35 cellular contexts compared by ENCODE assay signal in genomic region chrX:2327423-2327822, GRCh38.
"Had no signal": no experiment of that assay in that cellular context is flagged by ENCODE, and none has a peak within 500 bp of the region (broad histone marks: within the 10 kb centered on the region; RNA-seq: fewer than 3 reads in every experiment).

No MANE protein-coding gene starts in this region.

- H3K4me1 ChIP-seq: adrenal gland, colonic mucosa, esophagus squamous epithelium, gastroesophageal sphincter had no signal

- H3K4me3 Mint-ChIP-seq: activated CD4-positive, alpha-beta T cell treated with anti-CD3 and anti-CD28 coated beads, Interleukin-2, amount 10 ng/mL, durations not matched to agents 7 days and 5 days; activated CD8-positive, alpha-beta T cell treated with anti-CD3 and anti-CD28 coated beads for 36 hours; activated naive CD4-positive, alpha-beta T cell treated with anti-CD3 and anti-CD28 coated beads for 36 hours; activated naive CD4-positive, alpha-beta T cell treated with anti-CD3 and anti-CD28 coated beads, Interleukin-2, amount 50 U/mL, for 24 hours; activated naive CD8-positive, alpha-beta T cell treated with anti-CD3 and anti-CD28 coated beads for 36 hours; activated naive CD8-positive, alpha-beta T cell treated with anti-CD3 and anti-CD28 coated beads, Interleukin-2, amount 50 U/mL, for 24 hours; activated T-cell treated with anti-CD3 and anti-CD28 coated beads, Interleukin-2, amount 50 U/mL, for 4 hours; activated T-helper 1 cell treated with anti-CD3 and anti-CD28 coated beads, Interleukin-12 subunit alpha, Interleukin-12 subunit beta, Interleukin-2, Interleukin-4 antibody, amounts not matched to agents 30 ng/mL and 10 ng/mL and 1 ng/mL, durations not matched to agents 14 hours and 24 hours and 36 hours; T-helper 17 cell; T-helper 2 cell treated with Interferon-gamma antibody and Interleukin-4, amounts not matched to agents 5 μg/mL and 100 μg/mL, for 36 hours; WTC11 had no signal

- FAIRE-seq: endometrium, endothelial cell of umbilical vein had no signal

- DNase-seq: activated CD4-positive, alpha-beta T cell treated with anti-CD3 and anti-CD28 coated beads for 1 hour; activated CD4-positive, alpha-beta T cell treated with anti-CD3 and anti-CD28 coated beads for 4 hours; activated CD4-positive, alpha-beta T cell treated with anti-CD3 and anti-CD28 coated beads, Interleukin-2, amount 10 ng/mL, durations not matched to agents 7 days and 5 days; activated CD4-positive, alpha-beta T cell treated with anti-CD3 and anti-CD28 coated beads, Interleukin-2, amount 50 U/mL, for 4 hours; activated CD8-positive, alpha-beta memory T cell treated with anti-CD3 and anti-CD28 coated beads for 24 hours; activated CD8-positive, alpha-beta T cell treated with anti-CD3 and anti-CD28 coated beads for 36 hours; activated effector memory CD4-positive, alpha-beta T cell treated with anti-CD3 and anti-CD28 coated beads, Interleukin-2, amount 50 U/mL, for 16 hours; activated naive CD4-positive, alpha-beta T cell treated with anti-CD3 and anti-CD28 coated beads for 36 hours; activated naive CD8-positive, alpha-beta T cell treated with anti-CD3 and anti-CD28 coated beads for 36 hours; activated naive CD8-positive, alpha-beta T cell treated with anti-CD3 and anti-CD28 coated beads, Interleukin-2, amount 50 U/mL, for 24 hours; activated T-cell treated with anti-CD3 and anti-CD28 coated beads, Interleukin-2, amount 50 U/mL, for 4 hours; adrenal gland; amygdala; aorta; body of pancreas; central memory CD4-positive, alpha-beta T cell; cerebellar nuclear complex; colonic mucosa; effector CD8-positive, alpha-beta T cell; esophagus squamous epithelium; foreskin melanocyte; heart right ventricle; T-helper 1 cell; T-helper 17 cell; T1000 had no signal

- H3K36me3 ChIP-seq: adrenal gland, cardiac muscle cell, colonic mucosa, esophagus squamous epithelium, gastroesophageal sphincter, heart right ventricle had no signal

- H3K27ac Mint-ChIP-seq: activated CD4-positive, alpha-beta T cell treated with anti-CD3 and anti-CD28 coated beads, Interleukin-2, amount 10 ng/mL, durations not matched to agents 7 days and 5 days; activated CD8-positive, alpha-beta T cell treated with anti-CD3 and anti-CD28 coated beads for 36 hours; activated naive CD4-positive, alpha-beta T cell treated with anti-CD3 and anti-CD28 coated beads for 36 hours; activated naive CD4-positive, alpha-beta T cell treated with anti-CD3 and anti-CD28 coated beads, Interleukin-2, amount 50 U/mL, for 24 hours; activated naive CD8-positive, alpha-beta T cell treated with anti-CD3 and anti-CD28 coated beads for 36 hours; activated naive CD8-positive, alpha-beta T cell treated with anti-CD3 and anti-CD28 coated beads, Interleukin-2, amount 50 U/mL, for 24 hours; activated T-helper 1 cell treated with anti-CD3 and anti-CD28 coated beads, Interleukin-12 subunit alpha, Interleukin-12 subunit beta, Interleukin-2, Interleukin-4 antibody, amounts not matched to agents 30 ng/mL and 10 ng/mL and 1 ng/mL, durations not matched to agents 14 hours and 24 hours and 36 hours; activated T-helper 2 cell treated with anti-CD3 and anti-CD28 coated beads, Interferon-gamma antibody, Interleukin-2, Interleukin-4, amounts not matched to agents 10 μg/mL and 5 μg/mL and 100 μg/mL, durations not matched to agents 14 hours and 24 hours and 36 hours; T-helper 17 cell; T-helper 2 cell treated with Interferon-gamma antibody and Interleukin-4, amounts not matched to agents 5 μg/mL and 100 μg/mL, for 36 hours; WTC11 had no signal

- H3K4me1 Mint-ChIP-seq: activated naive CD4-positive, alpha-beta T cell treated with anti-CD3 and anti-CD28 coated beads, Interleukin-2, amount 50 U/mL, for 24 hours; activated naive CD8-positive, alpha-beta T cell treated with anti-CD3 and anti-CD28 coated beads, Interleukin-2, amount 50 U/mL, for 24 hours; WTC11 had no signal

- ATAC-seq: activated CD8-positive, alpha-beta T cell treated with anti-CD3 and anti-CD28 coated beads for 36 hours; activated naive CD8-positive, alpha-beta T cell treated with anti-CD3 and anti-CD28 coated beads, Interleukin-2, amount 50 U/mL, for 24 hours; activated T-cell treated with anti-CD3 and anti-CD28 coated beads, Interleukin-2, amount 50 U/mL, for 4 hours; body of pancreas; gastroesophageal sphincter; heart right ventricle; T-helper 17 cell; WTC11 had no signal

- H3K27me3 Mint-ChIP-seq: activated CD4-positive, alpha-beta T cell treated with anti-CD3 and anti-CD28 coated beads, Interleukin-2, amount 10 ng/mL, durations not matched to agents 7 days and 5 days; activated CD8-positive, alpha-beta T cell treated with anti-CD3 and anti-CD28 coated beads for 36 hours; activated naive CD4-positive, alpha-beta T cell treated with anti-CD3 and anti-CD28 coated beads, Interleukin-2, amount 50 U/mL, for 24 hours; activated naive CD8-positive, alpha-beta T cell treated with anti-CD3 and anti-CD28 coated beads for 36 hours; activated naive CD8-positive, alpha-beta T cell treated with anti-CD3 and anti-CD28 coated beads, Interleukin-2, amount 50 U/mL, for 24 hours; T-helper 17 cell had no signal

- H3K27ac ChIP-seq: adrenal gland, body of pancreas, cardiac muscle cell, colonic mucosa, epithelial cell of prostate, esophagus squamous epithelium, gastroesophageal sphincter, heart right ventricle had no signal

- H3K9me3 ChIP-seq: adrenal gland, body of pancreas, colonic mucosa, esophagus squamous epithelium, gastroesophageal sphincter, heart right ventricle had no signal

- H3K27me3 ChIP-seq: adrenal gland, body of pancreas, cardiac muscle cell, colonic mucosa, esophagus squamous epithelium, gastroesophageal sphincter, heart right ventricle had no signal

- H3K4me3 ChIP-seq: adrenal gland, body of pancreas, cardiac muscle cell, colonic mucosa, esophagus squamous epithelium, gastroesophageal sphincter, heart right ventricle had no signal
